Comparison of ENCODE assay signal across 16 cellular contexts in genomic region chr17:66652840-66653507, GRCh38.
DNase-seq lines count a peak whose midpoint lies in the region; ATAC-seq, FAIRE-seq and TF ChIP-seq lines count a peak whose summit lies in the region.
"Had no signal": no experiment of that assay in that cellular context is flagged by ENCODE, and none has a peak within 500 bp of the region (broad histone marks: within the 10 kb centered on the region; RNA-seq: fewer than 3 reads in every experiment).

No MANE protein-coding gene starts in this region.

- H3K36me3 ChIP-seq in astrocyte (ENCODE audit: insufficient read depth, low read length) (no peaks in the 10 kb centered on the region), keratinocyte (ENCODE audit: control insufficient read depth in 2 of 2, extremely low read depth in 1 of 2, insufficient read depth in 2 of 2, low read length in 2 of 2) (no peaks in the 10 kb centered on the region), GM23338 (ENCODE audit: insufficient read depth) (no peaks in the 10 kb centered on the region)
- H3K36me3 ChIP-seq: gastroesophageal sphincter, ovary had no signal

- H4K20me1 ChIP-seq in astrocyte (ENCODE audit: insufficient read depth, low read length) (peaks cover 6% of the 10 kb centered on the region), keratinocyte (ENCODE audit: control insufficient read depth, extremely low read depth, insufficient read depth, low read length) (no peaks in the 10 kb centered on the region), GM23338 (replicated peaks; ENCODE audit: insufficient read depth) (no peaks in the 10 kb centered on the region)

- H3K79me2 ChIP-seq in astrocyte (ENCODE audit: insufficient read depth, low read length) (no peaks in the 10 kb centered on the region), keratinocyte (ENCODE audit: control insufficient read depth, insufficient read depth, low read length) (no peaks in the 10 kb centered on the region), GM23338 (replicated peaks; ENCODE audit: insufficient read depth) (no peaks in the 10 kb centered on the region)

- H3K4me2 ChIP-seq in astrocyte (ENCODE audit: low read length) (no peak overlapping the region), keratinocyte (ENCODE audit: control insufficient read depth, extremely low read depth, insufficient read depth, low read depth, low read length) (peak overlapping the region; percentile 65), GM23338 (no peak overlapping the region)

- no peak for FAIRE-seq in astrocyte (lab: Jason Lieb, UNC)
- FAIRE-seq in keratinocyte (lab: Jason Lieb, UNC), result peak; percentile 88
- FAIRE-seq: islet of Langerhans had no signal

- H3K4me1 ChIP-seq in astrocyte (ENCODE audit: insufficient read depth, low read length), result peaks cover 13% of the 10 kb centered on the region
- H3K4me1 ChIP-seq in keratinocyte (ENCODE audit: control insufficient read depth, extremely low read depth, insufficient read depth, low read length), result peaks cover 40% of the 10 kb centered on the region
- H3K4me1 ChIP-seq in GM23338 (ENCODE audit: insufficient read depth), result no peaks in the 10 kb centered on the region
- H3K4me1 ChIP-seq: gastroesophageal sphincter had no signal

- no peak overlapping the region for H3K4me3 Mint-ChIP-seq in activated T-cell treated with anti-CD3 and anti-CD28 coated beads, Interleukin-2, amount 50 U/mL, for 24 hours
- H3K4me3 Mint-ChIP-seq in astrocyte (ENCODE audit: unreplicated experiment), result no peak overlapping the region
- H3K4me3 Mint-ChIP-seq in GM23338, result no peak overlapping the region

- H3K27ac ChIP-seq in astrocyte (ENCODE audit: low read depth, low read length) (no peak overlapping the region), keratinocyte (ENCODE audit: control insufficient read depth, insufficient read depth, low read length) (peak overlapping the region; percentile 73), GM23338 (ENCODE audit: low read depth) (no peak overlapping the region)
- H3K27ac ChIP-seq: gastroesophageal sphincter, ovary had no signal

- no peak for TF ChIP-seq CTCF in astrocyte (IDR thresholded peaks at IDR 0.05; ENCODE audit: insufficient read depth, low read depth, low read length)
- TF ChIP-seq CTCF in keratinocyte (optimal IDR thresholded peaks at IDR 0.05 in 1 of 3, IDR thresholded peaks at IDR 0.05 in 1 of 3, conservative IDR thresholded peaks at IDR 0.05 in 1 of 3; ENCODE audit: extremely low read depth in 1 of 3, insufficient read depth in 2 of 3, low read length in 3 of 3), result no peak
- TF ChIP-seq CTCF in GM23338 (conservative IDR thresholded peaks at IDR 0.05; ENCODE audit: low read depth in 2 of 2), result no peak

- H3K9me2 ChIP-seq in GM23338 (ENCODE audit: insufficient read depth), result no peaks in the 10 kb centered on the region

- H3K27me3 ChIP-seq in astrocyte (ENCODE audit: insufficient read depth, low read length) (no peaks in the 10 kb centered on the region), keratinocyte (ENCODE audit: control insufficient read depth, extremely low read depth, insufficient read depth, low read length) (no peaks in the 10 kb centered on the region), GM23338 (ENCODE audit: insufficient read depth) (no peaks in the 10 kb centered on the region)
- H3K27me3 ChIP-seq: dorsolateral prefrontal cortex, gastroesophageal sphincter, ovary had no signal

- no peaks in the 10 kb centered on the region for H3F3A ChIP-seq in GM23338 (replicated peaks; ENCODE audit: low read depth)

- H3K9me3 Mint-ChIP-seq in activated T-cell treated with anti-CD3 and anti-CD28 coated beads, Interleukin-2, amount 50 U/mL, for 24 hours, result peaks cover 14% of the 10 kb centered on the region
- no peaks in the 10 kb centered on the region for H3K9me3 Mint-ChIP-seq in astrocyte (ENCODE audit: unreplicated experiment)
- H3K9me3 Mint-ChIP-seq in GM23338, result peaks cover 2% of the 10 kb centered on the region; the same call in 1 of the 3 replicates

- DNase-seq in activated T-cell treated with anti-CD3 and anti-CD28 coated beads, Interleukin-2, amount 50 U/mL, for 24 hours, result no peak
- DNase-seq in activated T-cell treated with anti-CD3 and anti-CD28 coated beads, Interleukin-2, amount 50 U/mL, for 48 hours, result no peak
- peak; percentile 70 for DNase-seq in HT1080 (ENCODE audit: low read depth)
- DNase-seq in astrocyte (ENCODE audit: low read depth), result peak; percentile 26
- peak; percentile 77 for DNase-seq in keratinocyte (ENCODE audit: low read depth, low spot score)
- DNase-seq in GM23338 (ENCODE audit: low spot score), result no peak
- DNase-seq in cerebellar nuclear complex (lab: John Stamatoyannopoulos, UW), result no peak
- DNase-seq: dorsolateral prefrontal cortex, mucosa of descending colon, NCI-H1105, NCI-H226, ovary had no signal

- dilution Hi-C loops in keratinocyte (cut with MboI; ENCODE audit: extremely low pct_ligation_motif_present, low sequenced_read_pairs), result no loop called here

- H2AFZ ChIP-seq in astrocyte (ENCODE audit: low read depth, low read length), result no peak overlapping the region
- no peak overlapping the region for H2AFZ ChIP-seq in keratinocyte (ENCODE audit: control insufficient read depth, low read length)
- H2AFZ ChIP-seq in GM23338, result no peak overlapping the region

- H3K4me1 Mint-ChIP-seq in activated T-cell treated with anti-CD3 and anti-CD28 coated beads, Interleukin-2, amount 50 U/mL, for 24 hours (ENCODE audit: low read depth), result peaks cover 61% of the 10 kb centered on the region
- H3K4me1 Mint-ChIP-seq in astrocyte (ENCODE audit: low read depth, unreplicated experiment), result peaks cover 25% of the 10 kb centered on the region
- peaks cover 13% of the 10 kb centered on the region for H3K4me1 Mint-ChIP-seq in GM23338

- H3K9ac ChIP-seq in astrocyte (ENCODE audit: low read length) (no peak overlapping the region), keratinocyte (ENCODE audit: control insufficient read depth, extremely low read depth, insufficient read depth, low read length) (no peak overlapping the region)

- no peaks in the 10 kb centered on the region for H3K9me3 ChIP-seq in astrocyte (ENCODE audit: insufficient read depth, low read depth, low read length)
- no peaks in the 10 kb centered on the region for H3K9me3 ChIP-seq in keratinocyte (ENCODE audit: control insufficient read depth, low read depth, low read length)
- H3K9me3 ChIP-seq: gastroesophageal sphincter, mucosa of descending colon, ovary had no signal

- H3K4me3 ChIP-seq in astrocyte (ENCODE audit: insufficient read depth, low read depth, low read length), result no peak overlapping the region
- H3K4me3 ChIP-seq in keratinocyte (ENCODE audit: control insufficient read depth in 2 of 3, extremely low read depth in 1 of 3, insufficient read depth in 2 of 3, low read depth in 1 of 3, low read length in 3 of 3), result no peak overlapping the region
- no peak overlapping the region for H3K4me3 ChIP-seq in GM23338
- H3K4me3 ChIP-seq: dorsolateral prefrontal cortex, gastroesophageal sphincter, mucosa of descending colon, ovary, skin epidermis had no signal

- peak overlapping the region; percentile 48 for H3K27ac Mint-ChIP-seq in activated T-cell treated with anti-CD3 and anti-CD28 coated beads, Interleukin-2, amount 50 U/mL, for 24 hours
- no peak overlapping the region for H3K27ac Mint-ChIP-seq in astrocyte (ENCODE audit: unreplicated experiment)
- no peak overlapping the region for H3K27ac Mint-ChIP-seq in GM23338

- peaks cover 95% of the 10 kb centered on the region for H3K36me3 Mint-ChIP-seq in activated T-cell treated with anti-CD3 and anti-CD28 coated beads, Interleukin-2, amount 50 U/mL, for 24 hours (ENCODE audit: low read depth)
- peaks cover 14% of the 10 kb centered on the region for H3K36me3 Mint-ChIP-seq in astrocyte (ENCODE audit: low read depth, unreplicated experiment)
- peaks cover 2% of the 10 kb centered on the region; the same call in 2 of the 3 replicates for H3K36me3 Mint-ChIP-seq in GM23338 (ENCODE audit: low read depth)

- H3K27me3 Mint-ChIP-seq in activated T-cell treated with anti-CD3 and anti-CD28 coated beads, Interleukin-2, amount 50 U/mL, for 24 hours, result no peaks in the 10 kb centered on the region
- H3K27me3 Mint-ChIP-seq in astrocyte (ENCODE audit: low read depth, unreplicated experiment), result no peaks in the 10 kb centered on the region
- no peaks in the 10 kb centered on the region for H3K27me3 Mint-ChIP-seq in GM23338 (ENCODE audit: insufficient read depth, low read depth, poor library complexity)

- H3K9me1 ChIP-seq in keratinocyte (ENCODE audit: control insufficient read depth, extremely low read depth, insufficient read depth, low read length), result no peaks in the 10 kb centered on the region

- ATAC-seq in GM23338 (no peak), GM21619 (IDR thresholded peaks at IDR 0.05; ENCODE audit: unreplicated experiment) (no peak)
- ATAC-seq: gastroesophageal sphincter, mucosa of descending colon had no signal

TF ChIP-seq in GM23338, 12 proteins besides CTCF, POLR2A, EP300 and RAD21 (continues in another document):
- TF ChIP-seq ZNF114 (CRISPR knock-in tag; IDR thresholded peaks at IDR 0.05), result no peak
- no peak for TF ChIP-seq ETS1 (IDR thresholded peaks at IDR 0.05)
- no peak for TF ChIP-seq POLR2AphosphoS5 (IDR thresholded peaks at IDR 0.05; ENCODE audit: low read depth)
- no peak for TF ChIP-seq EZH2phosphoT487 (IDR thresholded peaks at IDR 0.05; ENCODE audit: unreplicated experiment)
- no peak for TF ChIP-seq CREB1 (CRISPR knock-in tag; IDR thresholded peaks at IDR 0.05; ENCODE audit: low read depth)
- TF ChIP-seq NANOG (IDR thresholded peaks at IDR 0.05; ENCODE audit: borderline replicate concordance), result no peak
- TF ChIP-seq EZH2 (IDR thresholded peaks at IDR 0.05; ENCODE audit: low read depth, unreplicated experiment), result no peak
- no peak for TF ChIP-seq JUNB (IDR thresholded peaks at IDR 0.05; ENCODE audit: unreplicated experiment)

Comparison
In these comparisons a context has a peak if more than half of its experiments do, and no peak if none do; other contexts are left out.
1. DNase-seq: peak in HT1080 (single experiment), astrocyte (single experiment) and keratinocyte (single experiment); none in activated T-cell treated with anti-CD3 and anti-CD28 coated beads, Interleukin-2, amount 50 U/mL, for 24 hours (single experiment), activated T-cell treated with anti-CD3 and anti-CD28 coated beads, Interleukin-2, amount 50 U/mL, for 48 hours (0 of 2), GM23338 (single experiment) and cerebellar nuclear complex (0 of 2).